8 cellular contexts compared by ENCODE assay signal in genomic region chr16:1351582-1352362, GRCh38. TPM values are rescaled to one million over a fixed set of nuclear protein-coding genes. Genes with fewer than 3 reads are reported as not detected.
DNase-seq lines count a peak whose midpoint lies in the region; ATAC-seq lines count a peak whose summit lies in the region.

Gene GNPTG, plus strand, starts transcription at chr16:1351931. Its CDS starts 35 bp downstream, at chr16:1351966.
Gene TSR3, minus strand, starts transcription at chr16:1351878. Its CDS starts 74 bp downstream, at chr16:1351804.

- ATAC-seq in HG03460 (IDR thresholded peaks at IDR 0.05; ENCODE audit: unreplicated experiment): peak; percentile 61

- H3K4me1 ChIP-seq in mononuclear cell (ENCODE audit: insufficient read depth, low read length): peaks cover 31% of the 10 kb centered on the region

- H3K9me3 ChIP-seq in mononuclear cell (ENCODE audit: low read depth, low read length): no peaks in the 10 kb centered on the region

- peak within 1 kb of the TSS; percentile 63 for H3K4me3 ChIP-seq in mononuclear cell (ENCODE audit: low read length)

- H3K27me3 ChIP-seq in mononuclear cell (ENCODE audit: insufficient read depth, low read length): no peaks in the 10 kb centered on the region

- DNase-seq in CD1c-positive myeloid dendritic cell (ENCODE audit: extremely low spot score) (peak; percentile 97), GM19240 (ENCODE audit: insufficient read length, low spot score) (peak; percentile 91), NOMO-1 treated with dmso at 0.1 percent for 144 hours (lab: John Stamatoyannopoulos, UW; ENCODE audit: unreplicated experiment) (peak; percentile 48), activated T-cell treated with anti-CD3 and anti-CD28 coated beads for 1 hour (ENCODE audit: low read depth) (peak; percentile 68), epidermal melanocyte (ENCODE audit: insufficient read length, low spot score) (peak; percentile 86)
- DNase-seq in stimulated activated CD8-positive, alpha-beta memory T cell treated with anti-CD3 and anti-CD28 coated beads, Interleukin-2, amount 100 ng/mL, for 1 hour (ENCODE audit: low read depth in 2 of 2): peak; percentile 71 to 78

RNA-seq across cellular contexts. Expression of gene GNPTG, which starts in this region (rescaled TPM):
- total RNA-seq in mononuclear cell: 29.8 TPM

RNA-seq across cellular contexts. Expression of gene TSR3, which starts in this region (rescaled TPM):
- 21.3 TPM for total RNA-seq in mononuclear cell

Comparison
In these comparisons a context has a peak if more than half of its experiments do, and no peak if none do; other contexts are left out.
1. Peak in every context shown above with its lines: DNase-seq, ATAC-seq and H3K4me3 ChIP-seq.